ENCODE assay signal across 9 cellular contexts in the genomic region with DNA sequence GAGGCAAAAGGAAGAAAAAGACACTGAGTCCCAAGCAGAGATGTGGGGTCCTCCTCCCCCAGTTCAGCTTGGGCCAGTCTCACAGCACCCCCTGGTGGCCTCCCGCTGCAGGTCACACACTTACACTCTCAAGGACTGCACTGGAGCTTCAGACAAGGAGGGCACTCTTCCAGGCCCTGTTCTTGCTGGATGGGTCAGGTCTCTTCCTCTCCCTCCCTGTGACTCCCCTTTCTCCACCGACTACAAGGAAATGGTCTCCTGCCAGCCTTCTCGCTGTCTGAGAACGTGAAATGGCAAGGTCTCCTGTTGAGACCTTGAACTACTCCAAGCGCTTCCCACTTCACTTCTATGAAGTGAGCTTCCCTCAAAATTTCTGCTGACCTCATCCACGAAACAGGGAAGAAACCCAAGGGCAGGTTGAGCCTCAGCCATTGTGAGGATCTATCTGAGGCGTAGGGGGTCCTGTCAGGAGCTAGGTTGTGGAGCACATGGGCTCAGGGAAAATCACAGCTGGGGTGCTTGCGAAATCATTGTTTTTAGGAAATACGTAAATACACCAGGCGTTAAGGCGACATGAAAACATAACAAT. TPM values are rescaled to one million over a fixed set of nuclear protein-coding genes. Genes with fewer than 3 reads are reported as not detected.
DNase-seq lines count a peak whose midpoint lies in the region; ATAC-seq, FAIRE-seq and TF ChIP-seq lines count a peak whose summit lies in the region.
"Had no signal": no experiment of that assay in that cellular context is flagged by ENCODE, and none has a peak within 500 bp of the region (broad histone marks: within the 10 kb centered on the region; RNA-seq: fewer than 3 reads in every experiment).

No MANE protein-coding gene starts in this region.

- H2AFZ ChIP-seq in HepG2 (ENCODE audit: low read length), result no peak overlapping the region

- POLR2A ChIA-PET in HepG2 (lab: Yijun Ruan, JAX), result no interaction called here

- H3K27ac ChIP-seq in HepG2 (ENCODE audit: extremely low read length, insufficient read depth, low read length), result no peak overlapping the region

- TF ChIP-seq RAD21 in HepG2 (CRISPR knock-in tag; IDR thresholded peaks at IDR 0.05), result peak; percentile 88

- intact Hi-C loops in HepG2 (cut with micrococcal nuclease; ENCODE audit: unreplicated experiment), result loop anchor here (1.0 kb wide), 1 partner anchor 50 kb away; no protein-coding TSS in a partner anchor

- H3K4me2 ChIP-seq in HepG2 (ENCODE audit: low read depth, low read length), result no peak overlapping the region

- H3K79me2 ChIP-seq in HepG2 (ENCODE audit: insufficient read depth, low read length), result no peaks in the 10 kb centered on the region

- no peak for TF ChIP-seq POLR2A in HepG2 (IDR thresholded peaks at IDR 0.05; ENCODE audit: insufficient read depth in 1 of 2, low read depth in 2 of 2, low read length in 2 of 2)
- TF ChIP-seq POLR2A in GM18505 (IDR thresholded peaks at IDR 0.05; ENCODE audit: borderline replicate concordance, extremely low read depth, insufficient read depth, insufficient read length), result no peak

- peaks cover 20% of the 10 kb centered on the region for H3K4me1 ChIP-seq in HepG2 (ENCODE audit: insufficient read depth, low read length)

- peak; percentile 44 for FAIRE-seq in HepG2 (lab: Jason Lieb, UNC)

- no peak for TF ChIP-seq EP300 in HepG2 (IDR thresholded peaks at IDR 0.05; ENCODE audit: low read depth in 2 of 2, low read length in 2 of 2)
- TF ChIP-seq EP300 in HepG2 (CRISPR knock-in tag; IDR thresholded peaks at IDR 0.05; ENCODE audit: borderline replicate concordance), result no peak

- no peaks in the 10 kb centered on the region for H4K20me1 ChIP-seq in HepG2 (ENCODE audit: insufficient read depth, low read length)

- in situ Hi-C loops in HepG2 (cut with HindIII; ENCODE audit: extremely low pct_ligation_motif_present, low pct_unique_long_range_greater_than_20kb), result loop anchor here (5.0 to 25.0 kb wide), 2 partner anchors 49 to 104 kb away; no protein-coding TSS in a partner anchor

- peak; percentile 92 for ATAC-seq in HepG2
- ATAC-seq in GM18505 (IDR thresholded peaks at IDR 0.05; ENCODE audit: unreplicated experiment), result no peak

- DNase-seq in NCI-H1694 (lab: John Stamatoyannopoulos, UW) (peak; percentile 37), cerebellar cortex (ENCODE audit: low spot score) (peak; percentile 54), HepG2 (ENCODE audit: low spot score) (peak; percentile 41), cerebellar nuclear complex (lab: John Stamatoyannopoulos, UW) (no peak)
- DNase-seq in activated CD4-positive, CD25-positive, alpha-beta regulatory T cell treated with anti-CD3 and anti-CD28 coated beads, Interleukin-2, amount 50 U/mL, for 72 hours, result peak; percentile 53
- peak; percentile 50 to 58 for DNase-seq in stimulated activated CD4-positive, alpha-beta T cell treated with anti-CD3 and anti-CD28 coated beads, Interleukin-4, amount 100 ng/mL, for 48 hours (ENCODE audit: low read depth in 2 of 2)

- no peaks in the 10 kb centered on the region for H3K9me3 ChIP-seq in HepG2 (ENCODE audit: low read length)

- peak; percentile 97 for TF ChIP-seq CTCF in GM12872 (IDR thresholded peaks at IDR 0.05; ENCODE audit: insufficient read depth, low read depth, low read length)
- peak; percentile 98 for TF ChIP-seq CTCF in HepG2 (CRISPR knock-in tag; IDR thresholded peaks at IDR 0.05)

- H3K27me3 ChIP-seq in HepG2 (ENCODE audit: control insufficient read depth in 1 of 2, insufficient read depth in 2 of 2, low read length in 2 of 2), result no peaks in the 10 kb centered on the region; a peak in 2 of 5 replicates

- BruUV-seq in HepG2 (replicated peaks; lab: Mats Ljungman, UMichigan), result no TSS peak

- WGBS in HepG2 (ENCODE audit: low lambda C conversion rate), result 16% methylated on average over 11 of the region's 11 CpGs

- no peaks in the 10 kb centered on the region for H3K36me3 ChIP-seq in HepG2 (replicated peaks in 1 of 2; ENCODE audit: control insufficient read depth in 1 of 2, insufficient read depth in 2 of 2, low read length in 2 of 2)

- H3K9ac ChIP-seq in HepG2 (ENCODE audit: insufficient read depth, low read depth, low read length), result no peak overlapping the region

- CTCF ChIA-PET in HepG2 (lab: Yijun Ruan, JAX; ENCODE audit: low intra/inter-chr PET ratio, low total read pairs), result interaction anchor here (1.1 to 2.4 kb wide), 4 partner anchors 49 to 276 kb away, joined by 3 to 43 read pairs (median 6); no protein-coding TSS in a partner anchor

- no peak overlapping the region for H3K4me3 ChIP-seq in HepG2 (replicated peaks in 1 of 3; ENCODE audit: insufficient read depth in 1 of 3, low read depth in 2 of 3, low read length in 3 of 3)

TF ChIP-seq in HepG2, 621 proteins besides CTCF, POLR2A, EP300 and RAD21 (continues in another document):
- TF ChIP-seq, protein P1, sequence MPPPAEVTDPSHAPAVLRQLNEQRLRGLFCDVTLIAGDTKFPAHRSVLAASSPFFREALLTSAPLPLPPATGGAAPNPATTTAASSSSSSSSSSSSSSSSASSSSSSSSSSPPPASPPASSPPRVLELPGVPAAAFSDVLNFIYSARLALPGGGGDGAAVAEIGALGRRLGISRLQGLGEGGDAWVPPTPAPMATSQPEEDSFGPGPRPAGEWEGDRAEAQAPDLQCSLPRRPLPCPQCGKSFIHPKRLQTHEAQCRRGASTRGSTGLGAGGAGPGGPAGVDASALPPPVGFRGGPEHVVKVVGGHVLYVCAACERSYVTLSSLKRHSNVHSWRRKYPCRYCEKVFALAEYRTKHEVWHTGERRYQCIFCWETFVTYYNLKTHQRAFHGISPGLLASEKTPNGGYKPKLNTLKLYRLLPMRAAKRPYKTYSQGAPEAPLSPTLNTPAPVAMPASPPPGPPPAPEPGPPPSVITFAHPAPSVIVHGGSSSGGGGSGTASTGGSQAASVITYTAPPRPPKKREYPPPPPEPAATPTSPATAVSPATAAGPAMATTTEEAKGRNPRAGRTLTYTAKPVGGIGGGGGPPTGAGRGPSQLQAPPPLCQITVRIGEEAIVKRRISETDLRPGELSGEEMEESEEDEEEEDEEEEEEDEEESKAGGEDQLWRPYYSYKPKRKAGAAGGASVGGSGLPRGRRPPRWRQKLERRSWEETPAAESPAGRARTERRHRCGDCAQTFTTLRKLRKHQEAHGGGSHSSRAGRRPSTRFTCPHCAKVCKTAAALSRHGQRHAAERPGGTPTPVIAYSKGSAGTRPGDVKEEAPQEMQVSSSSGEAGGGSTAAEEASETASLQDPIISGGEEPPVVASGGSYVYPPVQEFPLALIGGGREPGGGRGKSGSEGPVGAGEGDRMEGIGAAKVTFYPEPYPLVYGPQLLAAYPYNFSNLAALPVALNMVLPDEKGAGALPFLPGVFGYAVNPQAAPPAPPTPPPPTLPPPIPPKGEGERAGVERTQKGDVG (CRISPR knock-in tag; IDR thresholded peaks at IDR 0.05; ENCODE audit: borderline replicate concordance), result no peak
- TF ChIP-seq ISL2 (CRISPR knock-in tag; IDR thresholded peaks at IDR 0.05), result no peak

RNA-seq across cellular contexts. Expression of a gene that starts 11.2 kb away (rescaled TPM):
- total RNA-seq in HepG2 (2016; rRNA removed; fragmentation: Illumina TruSeq; extraction: Trizol), result not detected in 2 replicates
- not detected in 2 replicates for total RNA-seq in HepG2 (2016; cell fraction: cytosol; rRNA removed; fragmentation: Illumina TruSeq; extraction: Trizol; ENCODE audit: low read depth)
- not detected in 2 replicates for total RNA-seq in HepG2 (2016; cell fraction: insoluble cytoplasmic fraction; rRNA removed; fragmentation: Illumina TruSeq; extraction: Trizol)
- not detected in 2 replicates for total RNA-seq in HepG2 (2016; cell fraction: membrane; rRNA removed; fragmentation: Illumina TruSeq; extraction: Trizol)
- total RNA-seq in HepG2 (2016; cell fraction: nucleus; rRNA removed; fragmentation: Illumina TruSeq; extraction: Trizol), result not detected in 2 replicates
- polyA plus RNA-seq in HepG2 (2011; rRNA removed), result not detected in 2 replicates
- not detected in 2 replicates for polyA plus RNA-seq in HepG2 (2011; cell fraction: cytosol; rRNA removed)
- not detected in 2 replicates for polyA plus RNA-seq in HepG2 (2011; cell fraction: nucleus; rRNA removed)
- polyA plus RNA-seq in HepG2 (2012), result not detected in 2 replicates
- polyA plus RNA-seq in HepG2 (2016; cell fraction: cytosol; fragmentation: Illumina TruSeq; extraction: Trizol; ENCODE audit: low read depth), result not detected in 2 replicates
- not detected in 2 replicates for polyA plus RNA-seq in HepG2 (2016; cell fraction: insoluble cytoplasmic fraction; fragmentation: Illumina TruSeq; extraction: Trizol; ENCODE audit: low read depth)
- polyA plus RNA-seq in HepG2 (2016; cell fraction: membrane; fragmentation: Illumina TruSeq; extraction: Trizol; ENCODE audit: low read depth), result not detected in 2 replicates
- polyA plus RNA-seq in HepG2 (2016; cell fraction: nucleus; fragmentation: Illumina TruSeq; extraction: Trizol; ENCODE audit: insufficient read depth, low read depth), result not detected in 2 replicates
- polyA minus RNA-seq in HepG2 (2011; rRNA and poly(A)+ RNA removed; ENCODE audit: low replicate concordance), result not detected in 2 replicates
- not detected in 2 replicates for polyA minus RNA-seq in HepG2 (2011; cell fraction: cytosol; rRNA and poly(A)+ RNA removed)
- polyA minus RNA-seq in HepG2 (2011; cell fraction: nucleus; rRNA and poly(A)+ RNA removed), result not detected in 2 replicates
- polyA plus RNA-seq: esophagus had no signal

RNA-seq across cellular contexts. Expression of a gene that starts 40.8 kb away (rescaled TPM):
- total RNA-seq in HepG2 (2016; rRNA removed; fragmentation: Illumina TruSeq; extraction: Trizol), result 0.15 and 0.66 TPM in 2 replicates
- 0.53 TPM in 1 of 2 replicates, not detected in the other for total RNA-seq in HepG2 (2016; cell fraction: cytosol; rRNA removed; fragmentation: Illumina TruSeq; extraction: Trizol; ENCODE audit: low read depth)
- 0.43 TPM in 1 of 2 replicates, not detected in the other for total RNA-seq in HepG2 (2016; cell fraction: insoluble cytoplasmic fraction; rRNA removed; fragmentation: Illumina TruSeq; extraction: Trizol)
- 0.14 and 0.28 TPM in 2 replicates for total RNA-seq in HepG2 (2016; cell fraction: membrane; rRNA removed; fragmentation: Illumina TruSeq; extraction: Trizol)
- total RNA-seq in HepG2 (2016; cell fraction: nucleus; rRNA removed; fragmentation: Illumina TruSeq; extraction: Trizol), result 0.28 and 0.56 TPM in 2 replicates
- polyA plus RNA-seq in HepG2 (2011; rRNA removed), result 0.08 and 0.22 TPM in 2 replicates
- 0.05 TPM in 1 of 2 replicates, not detected in the other for polyA plus RNA-seq in HepG2 (2011; cell fraction: cytosol; rRNA removed)
- 0.98 and 1.4 TPM in 2 replicates for polyA plus RNA-seq in HepG2 (2011; cell fraction: nucleus; rRNA removed)
- 0.11 and 0.16 TPM in 2 replicates for polyA plus RNA-seq in HepG2 (2012)
- polyA plus RNA-seq in HepG2 (2016; cell fraction: cytosol; fragmentation: Illumina TruSeq; extraction: Trizol; ENCODE audit: low read depth), result not detected in 2 replicates
- polyA plus RNA-seq in HepG2 (2016; cell fraction: insoluble cytoplasmic fraction; fragmentation: Illumina TruSeq; extraction: Trizol; ENCODE audit: low read depth), result 0.25 TPM in 1 of 2 replicates, not detected in the other
- 0.14 TPM in 1 of 2 replicates, not detected in the other for polyA plus RNA-seq in HepG2 (2016; cell fraction: membrane; fragmentation: Illumina TruSeq; extraction: Trizol; ENCODE audit: low read depth)
- 1.1 and 1.4 TPM in 2 replicates for polyA plus RNA-seq in HepG2 (2016; cell fraction: nucleus; fragmentation: Illumina TruSeq; extraction: Trizol; ENCODE audit: insufficient read depth, low read depth)
- polyA minus RNA-seq in HepG2 (2011; rRNA and poly(A)+ RNA removed; ENCODE audit: low replicate concordance), result 0.63 TPM in 1 of 2 replicates, not detected in the other
- not detected in 2 replicates for polyA minus RNA-seq in HepG2 (2011; cell fraction: cytosol; rRNA and poly(A)+ RNA removed)
- 0.37 and 0.39 TPM in 2 replicates for polyA minus RNA-seq in HepG2 (2011; cell fraction: nucleus; rRNA and poly(A)+ RNA removed)

Comparison
In these comparisons a context has a peak if more than half of its experiments do, and no peak if none do; other contexts are left out.
1. DNase-seq: peak in NCI-H1694 (single experiment), activated CD4-positive, CD25-positive, alpha-beta regulatory T cell treated with anti-CD3 and anti-CD28 coated beads, Interleukin-2, amount 50 U/mL, for 72 hours (single experiment), cerebellar cortex (single experiment), HepG2 (single experiment) and stimulated activated CD4-positive, alpha-beta T cell treated with anti-CD3 and anti-CD28 coated beads, Interleukin-4, amount 100 ng/mL, for 48 hours (2 of 2); none in cerebellar nuclear complex (0 of 2).